ENCODE assay signal across 22 cellular contexts in genomic region chr3:78856164-78856563, GRCh38.
"Had no signal": no experiment of that assay in that cellular context is flagged by ENCODE, and none has a peak within 500 bp of the region (broad histone marks: within the 10 kb centered on the region; RNA-seq: fewer than 3 reads in every experiment).

No MANE protein-coding gene starts in this region.

- H3K9ac ChIP-seq: parathyroid adenoma had no signal

- H3K4me1 Mint-ChIP-seq: activated CD4-positive, alpha-beta T cell treated with anti-CD3 and anti-CD28 coated beads, Interleukin-2, amount 10 ng/mL, durations not matched to agents 7 days and 5 days; naive thymus-derived CD4-positive, alpha-beta T cell had no signal

- H3K9me3 ChIP-seq: adrenal gland, mucosa of descending colon, tibial artery had no signal

- H3K9me3 Mint-ChIP-seq: activated CD4-positive, alpha-beta T cell treated with anti-CD3 and anti-CD28 coated beads, Interleukin-2, amount 10 ng/mL, durations not matched to agents 7 days and 5 days had no signal

- H3K4me3 Mint-ChIP-seq: activated CD4-positive, alpha-beta T cell treated with anti-CD3 and anti-CD28 coated beads, Interleukin-2, amount 10 ng/mL, durations not matched to agents 7 days and 5 days; activated CD8-positive, alpha-beta T cell treated with anti-CD3 and anti-CD28 coated beads, Interleukin-2, amount 10 ng/mL, durations not matched to agents 7 days and 5 days; activated T-cell treated with anti-CD3 and anti-CD28 coated beads, Interleukin-2, amount 50 U/mL, for 72 hours; naive thymus-derived CD4-positive, alpha-beta T cell had no signal

- H3K27ac Mint-ChIP-seq: activated CD4-positive, alpha-beta T cell treated with anti-CD3 and anti-CD28 coated beads, Interleukin-2, amount 10 ng/mL, durations not matched to agents 7 days and 5 days; activated CD8-positive, alpha-beta T cell treated with anti-CD3 and anti-CD28 coated beads, Interleukin-2, amount 10 ng/mL, durations not matched to agents 7 days and 5 days; activated T-cell treated with anti-CD3 and anti-CD28 coated beads, Interleukin-2, amount 50 U/mL, for 72 hours; naive thymus-derived CD4-positive, alpha-beta T cell had no signal

- H3K4me1 ChIP-seq: left lung, parathyroid adenoma had no signal

- H3K27me3 ChIP-seq: adrenal gland, foreskin keratinocyte, left lung, tibial artery had no signal

- H3K4me3 ChIP-seq: adrenal gland, left lung, mucosa of descending colon, tibial artery had no signal

- H3K79me2 ChIP-seq: parathyroid adenoma had no signal

- H3K36me3 ChIP-seq: adrenal gland, left lung, tibial artery had no signal

- H3K27ac ChIP-seq: adrenal gland, foreskin keratinocyte, left lung, parathyroid adenoma, tibial artery had no signal

- H3K27me3 Mint-ChIP-seq: activated CD4-positive, alpha-beta T cell treated with anti-CD3 and anti-CD28 coated beads, Interleukin-2, amount 10 ng/mL, durations not matched to agents 7 days and 5 days; naive thymus-derived CD4-positive, alpha-beta T cell had no signal

- ATAC-seq: activated CD8-positive, alpha-beta T cell treated with anti-CD3 and anti-CD28 coated beads, Interleukin-2, amount 10 ng/mL, durations not matched to agents 7 days and 5 days; activated T-cell treated with anti-CD3 and anti-CD28 coated beads, Interleukin-2, amount 50 U/mL, for 72 hours; foreskin keratinocyte; left lung; mucosa of descending colon; naive thymus-derived CD4-positive, alpha-beta T cell; sciatic nerve had no signal

- DNase-seq: activated CD4-positive, alpha-beta T cell treated with anti-CD3 and anti-CD28 coated beads, Interleukin-2, amount 10 ng/mL, durations not matched to agents 7 days and 5 days; activated CD8-positive, alpha-beta T cell treated with anti-CD3 and anti-CD28 coated beads, Interleukin-2, amount 10 ng/mL, durations not matched to agents 7 days and 5 days; activated effector memory CD4-positive, alpha-beta T cell treated with anti-CD3 and anti-CD28 coated beads, Interleukin-2, amount 50 U/mL, for 16 hours; activated naive CD4-positive, alpha-beta T cell treated with anti-CD3 and anti-CD28 coated beads, Interleukin-2, amount 50 U/mL, for 16 hours; activated T-cell treated with anti-CD3 and anti-CD28 coated beads, Interleukin-2, amount 50 U/mL, for 72 hours; adrenal gland; effector CD4-positive, alpha-beta T cell; foreskin keratinocyte; glutamatergic neuron; hypothalamus; left lung; mucosa of descending colon; naive thymus-derived CD4-positive, alpha-beta T cell; stimulated activated CD4-positive, alpha-beta T cell treated with anti-CD3 and anti-CD28 coated beads, Interleukin-12 subunit alpha, Interleukin-12 subunit beta, amount 100 ng/mL, for 4 hours; stimulated activated CD4-positive, alpha-beta T cell treated with anti-CD3 and anti-CD28 coated beads, Interleukin-1b, Interleukin-23, amount 100 ng/mL, for 48 hours; stimulated activated CD8-positive, alpha-beta memory T cell treated with anti-CD3 and anti-CD28 coated beads, Interleukin-4, amount 100 ng/mL, for 48 hours; stimulated activated naive CD4-positive, alpha-beta T cell; T-helper 1 cell; T-helper 9 cell; tibial artery had no signal

- H2AFZ ChIP-seq: parathyroid adenoma had no signal
